Comparison of ENCODE assay signal across 17 cellular contexts in genomic region chr17:14919049-14919545, GRCh38.
DNase-seq lines count a peak whose midpoint lies in the region; ATAC-seq and TF ChIP-seq lines count a peak whose summit lies in the region.
"Had no signal": no experiment of that assay in that cellular context is flagged by ENCODE, and none has a peak within 500 bp of the region (broad histone marks: within the 10 kb centered on the region; RNA-seq: fewer than 3 reads in every experiment).

No MANE protein-coding gene starts in this region.

- dilution Hi-C loops in IMR-90 (cut with HindIII; ENCODE audit: low sequenced_read_pairs, unreplicated experiment): no loop called here

- peak overlapping the region; percentile 59 for H3K4ac ChIP-seq in IMR-90 (ENCODE audit: low read depth, low read length)

- H3K4me2 ChIP-seq in IMR-90 (ENCODE audit: low read depth, low read length): no peak overlapping the region

- H2AK5ac ChIP-seq in IMR-90 (ENCODE audit: low read depth, low read length): peak overlapping the region; percentile 22

- no peak for TF ChIP-seq RAD21 in IMR-90 (IDR thresholded peaks at IDR 0.05; ENCODE audit: low read length)

- H2BK20ac ChIP-seq in IMR-90 (ENCODE audit: low read depth, low read length): peak overlapping the region; percentile 91

- H3K36me3 Mint-ChIP-seq in T-cell: no peaks in the 10 kb centered on the region
- H3K36me3 Mint-ChIP-seq: CD8-positive, alpha-beta T cell; IgD-negative memory B cell had no signal

- peaks cover 3% of the 10 kb centered on the region; the same call in 1 of the 2 replicates for H3K9me3 ChIP-seq in IMR-90 (ENCODE audit: control insufficient read depth, insufficient read depth, low read length)
- H3K9me3 ChIP-seq in mesodermal cell (ENCODE audit: control insufficient read depth, low read length): no peaks in the 10 kb centered on the region
- H3K9me3 ChIP-seq in suprapubic skin: peaks cover 5% of the 10 kb centered on the region

- no peak overlapping the region for H2AFZ ChIP-seq in IMR-90 (replicated peaks; ENCODE audit: low read length, poor library complexity)

- no peak overlapping the region for H2BK5ac ChIP-seq in IMR-90 (ENCODE audit: low read depth, low read length, poor library complexity, severe bottlenecking)

- TF ChIP-seq POLR2A in IMR-90 (IDR thresholded peaks at IDR 0.05; ENCODE audit: low read depth, low read length): no peak
- no peak for TF ChIP-seq POLR2A in suprapubic skin (IDR thresholded peaks at IDR 0.05)

- peaks cover 0 to 6% (median under 1%) of the 10 kb centered on the region in 3 donors for H3K9me3 Mint-ChIP-seq in T-cell

- H3K4me3 Mint-ChIP-seq in T-cell: no peak overlapping the region
- H3K4me3 Mint-ChIP-seq: CD8-positive, alpha-beta T cell; IgD-negative memory B cell had no signal

- peak overlapping the region; percentile 54 for H4K91ac ChIP-seq in IMR-90 (ENCODE audit: insufficient read depth, low read depth, low read length)

- H3K27ac ChIP-seq in IMR-90 (ENCODE audit: insufficient read depth, low read length) (peak overlapping the region; percentile 13; the same call in 1 of the 2 replicates), mesodermal cell (ENCODE audit: low read depth, low read length, severe bottlenecking) (peak overlapping the region; percentile 46), suprapubic skin (no peak overlapping the region)
- H3K27ac ChIP-seq: SK-N-MC had no signal

- H3K18ac ChIP-seq in IMR-90 (ENCODE audit: low read depth, low read length): peak overlapping the region; percentile 13; the same call in 1 of the 2 replicates

- BruUV-seq in IMR-90 (replicated peaks; lab: Mats Ljungman, UMichigan): no TSS peak

- no peak overlapping the region for H3K27ac Mint-ChIP-seq in T-cell
- H3K27ac Mint-ChIP-seq: CD8-positive, alpha-beta T cell; IgD-negative memory B cell had no signal

- TF ChIP-seq CTCF in IMR-90 (conservative IDR thresholded peaks at IDR 0.05; ENCODE audit: low read depth, low read length) (no peak), suprapubic skin (IDR thresholded peaks at IDR 0.05) (no peak)

- no CpG with 5 or more reads among the region's 6 CpGs for WGBS in IMR-90 (ENCODE audit: extremely low coverage in 2 of 2, insufficient read length in 1 of 2), 2 experiments
- 7 to 18% methylated on average over 3 to 6 of the region's 6 CpGs for WGBS in mesodermal cell (ENCODE audit: insufficient coverage in 2 of 2), 2 experiments
- 90% methylated on average over 6 of the region's 6 CpGs for WGBS in suprapubic skin

- H3K36me3 ChIP-seq in IMR-90 (ENCODE audit: control insufficient read depth, insufficient read depth, low read length) (no peaks in the 10 kb centered on the region), mesodermal cell (ENCODE audit: control insufficient read depth, insufficient read depth, low read length) (no peaks in the 10 kb centered on the region), suprapubic skin (no peaks in the 10 kb centered on the region)

- peak overlapping the region; percentile 59; the same call in 2 of the 3 replicates for H2BK15ac ChIP-seq in IMR-90 (ENCODE audit: low read depth, low read length)

- H4K20me1 ChIP-seq in IMR-90 (ENCODE audit: insufficient read depth, low read length): no peaks in the 10 kb centered on the region

- in situ Hi-C loops in IMR-90 (cut with MboI; ENCODE audit: low sequenced_read_pairs): no loop called here

- H4K5ac ChIP-seq in IMR-90 (ENCODE audit: low read depth, low read length): peak overlapping the region; percentile 33; the same call in 1 of the 2 replicates

- DNase-seq in IMR-90 (no peak), ecto neural progenitor cell (ENCODE audit: low spot score) (peak; percentile 80), T-cell (no peak), suprapubic skin (ENCODE audit: low spot score in 2 of 2) (no peak), putamen (ENCODE audit: low spot score) (no peak)
- DNase-seq: CD8-positive, alpha-beta T cell; DND-41; GDM1; MV-4-11; NCI-H2107; NCI-H345; NCI-H526 treated with DMSO at 0.1 percent for 48 hours; PC-3 had no signal

- H3K9ac ChIP-seq in IMR-90 (ENCODE audit: low read depth, low read length): no peak overlapping the region

- CTCF ChIA-PET in IMR-90 (lab: Yijun Ruan, JAX) (no interaction called here), T-cell (lab: Charles Lee) (interaction anchor here (0.6 to 1.3 kb wide), 2 partner anchors 9 to 1361 kb away, joined by 3 read pairs; no protein-coding TSS in a partner anchor)

- POLR2A ChIA-PET in IMR-90 (lab: Charles Lee; ENCODE audit: unreplicated experiment): no interaction called here
- POLR2A ChIA-PET in T-cell (lab: Charles Lee): no interaction called here

- H3K4me1 ChIP-seq in IMR-90 (ENCODE audit: control insufficient read depth, insufficient read depth, low read length): peaks cover 6% of the 10 kb centered on the region
- H3K4me1 ChIP-seq in mesodermal cell (ENCODE audit: control insufficient read depth, insufficient read depth, low read length, poor library complexity, severe bottlenecking): peaks cover 10% of the 10 kb centered on the region
- H3K4me1 ChIP-seq in suprapubic skin: no peaks in the 10 kb centered on the region

- no peaks in the 10 kb centered on the region for H3K4me1 Mint-ChIP-seq in T-cell
- H3K4me1 Mint-ChIP-seq: IgD-negative memory B cell had no signal

- no peaks in the 10 kb centered on the region for H3K27me3 ChIP-seq in IMR-90 (ENCODE audit: control insufficient read depth, insufficient read depth, low read length)
- H3K27me3 ChIP-seq in suprapubic skin: no peaks in the 10 kb centered on the region

- H3K4me3 ChIP-seq in IMR-90 (ENCODE audit: insufficient read depth, low read depth, low read length) (no peak overlapping the region), mesodermal cell (ENCODE audit: extremely low read depth, insufficient read depth, low read length, poor library complexity, severe bottlenecking) (no peak overlapping the region), suprapubic skin (no peak overlapping the region)
- H3K4me3 ChIP-seq: SK-N-MC had no signal

- H3K9me1 ChIP-seq in IMR-90 (ENCODE audit: insufficient read depth, low read length): no peaks in the 10 kb centered on the region

- H3K79me1 ChIP-seq in IMR-90 (ENCODE audit: low read depth in 1 of 2, low read length in 2 of 2): no peaks in the 10 kb centered on the region

- peak; percentile 32 for ATAC-seq in IMR-90 (ENCODE audit: low read depth)
- no peak for ATAC-seq in HG02623 (IDR thresholded peaks at IDR 0.05; ENCODE audit: unreplicated experiment)
- no peak for ATAC-seq in T-cell (replicated peaks in 1 of 4)
- ATAC-seq: CD8-positive, alpha-beta T cell; PC-3 had no signal

- peak overlapping the region; percentile 51; the same call in 1 of the 2 replicates for H3K14ac ChIP-seq in IMR-90 (replicated peaks; ENCODE audit: low read depth, low read length)

- H4K8ac ChIP-seq in IMR-90 (ENCODE audit: low read depth in 2 of 2, low read length in 2 of 2): peak overlapping the region; percentile 32 to 46

- peak overlapping the region; percentile 9; the same call in 1 of the 2 replicates for H3K23ac ChIP-seq in IMR-90 (ENCODE audit: low read depth, low read length)

- intact Hi-C loops in IMR-90 (cut with micrococcal nuclease): loop anchor here (2.0 kb wide), 1 partner anchor 448 kb away; no protein-coding TSS in a partner anchor

- peak overlapping the region; percentile 73 for H2BK120ac ChIP-seq in IMR-90 (ENCODE audit: low read depth, low read length)

- H2AK9ac ChIP-seq in IMR-90 (replicated peaks; ENCODE audit: low read depth, low read length, poor library complexity): no peak overlapping the region

- no peak for TF ChIP-seq EP300 in suprapubic skin (IDR thresholded peaks at IDR 0.05)

- H3K56ac ChIP-seq in IMR-90 (ENCODE audit: extremely low read depth, insufficient read depth, low read length): no peak overlapping the region; the same call in 1 of the 2 replicates

- peaks cover 0 to 4% of the 10 kb centered on the region in 2 donors for H3K27me3 Mint-ChIP-seq in T-cell
- H3K27me3 Mint-ChIP-seq: IgD-negative memory B cell had no signal

TF ChIP-seq in IMR-90, 13 proteins besides CTCF, POLR2A, EP300 and RAD21:
- TF ChIP-seq RCOR1 (IDR thresholded peaks at IDR 0.05; ENCODE audit: insufficient replicate concordance, low read length): no peak
- TF ChIP-seq CEBPB (IDR thresholded peaks at IDR 0.05; ENCODE audit: low read depth, low read length): no peak
- TF ChIP-seq MXI1 (IDR thresholded peaks at IDR 0.05; ENCODE audit: borderline replicate concordance, low read depth, low read length): no peak
- TF ChIP-seq RFX5 (IDR thresholded peaks at IDR 0.05; ENCODE audit: low read depth, low read length): no peak
- no peak for TF ChIP-seq MAZ (IDR thresholded peaks at IDR 0.05; ENCODE audit: borderline replicate concordance, low read depth, low read length)
- no peak for TF ChIP-seq NFE2L2 (IDR thresholded peaks at IDR 0.05; ENCODE audit: low read depth, low read length)
- TF ChIP-seq BHLHE40 (IDR thresholded peaks at IDR 0.05; ENCODE audit: low read depth, low read length): no peak
- TF ChIP-seq MAFK (IDR thresholded peaks at IDR 0.05; ENCODE audit: low read depth, low read length): no peak
- no peak for TF ChIP-seq FOS (IDR thresholded peaks at IDR 0.05; ENCODE audit: low read depth, low read length)
- TF ChIP-seq CHD1 (IDR thresholded peaks at IDR 0.05; ENCODE audit: low read depth, low read length): no peak
- TF ChIP-seq USF2 (IDR thresholded peaks at IDR 0.05; ENCODE audit: low read depth, low read length): no peak
- no peak for TF ChIP-seq ELK1 (IDR thresholded peaks at IDR 0.05; ENCODE audit: borderline replicate concordance, low read depth, low read length)
